Comparison of ENCODE assay signal across 1 cellular context in the genomic region with DNA sequence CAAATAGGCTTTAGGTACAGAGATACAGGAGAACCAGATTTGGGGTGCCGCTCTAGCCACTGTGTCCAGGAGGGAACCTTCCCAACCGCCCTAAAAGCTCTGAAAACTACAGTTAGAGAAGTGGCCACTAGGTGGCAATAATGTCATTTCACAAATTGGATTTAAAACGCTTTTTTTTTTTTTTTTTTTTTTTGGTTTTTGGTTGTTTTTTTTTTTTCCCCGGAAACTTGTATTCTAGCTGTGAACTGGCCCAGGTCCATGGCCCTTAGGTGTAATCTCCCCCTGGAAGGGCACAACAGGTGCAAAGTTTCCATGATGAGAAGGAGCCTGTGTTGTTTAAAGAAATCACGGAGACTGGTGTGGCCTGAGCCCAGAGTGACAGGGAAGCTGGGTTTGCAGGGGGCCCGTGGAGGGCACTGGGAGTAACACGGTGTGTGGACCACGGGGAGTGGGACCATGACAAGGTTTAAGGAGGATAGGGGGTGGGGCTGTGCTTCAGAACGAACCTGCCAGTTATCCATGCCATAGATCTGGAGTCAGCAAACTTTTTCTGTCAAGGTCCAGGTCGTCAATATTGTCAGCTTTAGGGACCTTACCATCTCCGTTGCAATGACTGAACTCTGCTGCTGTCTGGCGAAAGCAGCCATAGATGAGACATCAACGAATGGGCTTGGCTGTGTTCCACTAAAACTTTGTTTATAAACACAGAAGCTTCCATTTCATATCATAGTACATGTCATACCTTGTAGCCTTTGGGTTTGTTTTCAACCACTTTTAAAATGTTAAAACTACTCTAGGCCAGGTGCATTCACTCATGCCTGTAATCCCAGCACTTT.
TF ChIP-seq lines count a peak whose summit lies in the region.

No MANE protein-coding gene starts in this region.

TF ChIP-seq in WTC11, 78 proteins besides CTCF, POLR2A, EP300 and RAD21 (continued from another document):
- TF ChIP-seq, protein P1, sequence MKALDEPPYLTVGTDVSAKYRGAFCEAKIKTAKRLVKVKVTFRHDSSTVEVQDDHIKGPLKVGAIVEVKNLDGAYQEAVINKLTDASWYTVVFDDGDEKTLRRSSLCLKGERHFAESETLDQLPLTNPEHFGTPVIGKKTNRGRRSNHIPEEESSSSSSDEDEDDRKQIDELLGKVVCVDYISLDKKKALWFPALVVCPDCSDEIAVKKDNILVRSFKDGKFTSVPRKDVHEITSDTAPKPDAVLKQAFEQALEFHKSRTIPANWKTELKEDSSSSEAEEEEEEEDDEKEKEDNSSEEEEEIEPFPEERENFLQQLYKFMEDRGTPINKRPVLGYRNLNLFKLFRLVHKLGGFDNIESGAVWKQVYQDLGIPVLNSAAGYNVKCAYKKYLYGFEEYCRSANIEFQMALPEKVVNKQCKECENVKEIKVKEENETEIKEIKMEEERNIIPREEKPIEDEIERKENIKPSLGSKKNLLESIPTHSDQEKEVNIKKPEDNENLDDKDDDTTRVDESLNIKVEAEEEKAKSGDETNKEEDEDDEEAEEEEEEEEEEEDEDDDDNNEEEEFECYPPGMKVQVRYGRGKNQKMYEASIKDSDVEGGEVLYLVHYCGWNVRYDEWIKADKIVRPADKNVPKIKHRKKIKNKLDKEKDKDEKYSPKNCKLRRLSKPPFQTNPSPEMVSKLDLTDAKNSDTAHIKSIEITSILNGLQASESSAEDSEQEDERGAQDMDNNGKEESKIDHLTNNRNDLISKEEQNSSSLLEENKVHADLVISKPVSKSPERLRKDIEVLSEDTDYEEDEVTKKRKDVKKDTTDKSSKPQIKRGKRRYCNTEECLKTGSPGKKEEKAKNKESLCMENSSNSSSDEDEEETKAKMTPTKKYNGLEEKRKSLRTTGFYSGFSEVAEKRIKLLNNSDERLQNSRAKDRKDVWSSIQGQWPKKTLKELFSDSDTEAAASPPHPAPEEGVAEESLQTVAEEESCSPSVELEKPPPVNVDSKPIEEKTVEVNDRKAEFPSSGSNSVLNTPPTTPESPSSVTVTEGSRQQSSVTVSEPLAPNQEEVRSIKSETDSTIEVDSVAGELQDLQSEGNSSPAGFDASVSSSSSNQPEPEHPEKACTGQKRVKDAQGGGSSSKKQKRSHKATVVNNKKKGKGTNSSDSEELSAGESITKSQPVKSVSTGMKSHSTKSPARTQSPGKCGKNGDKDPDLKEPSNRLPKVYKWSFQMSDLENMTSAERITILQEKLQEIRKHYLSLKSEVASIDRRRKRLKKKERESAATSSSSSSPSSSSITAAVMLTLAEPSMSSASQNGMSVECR (CRISPR knock-in tag; IDR thresholded peaks at IDR 0.05; ENCODE audit: borderline replicate concordance), result no peak
